ENCODE assay signal across 14 cellular contexts in genomic region chr5:148905541-148905940, GRCh38.
"Had no signal": no experiment of that assay in that cellular context is flagged by ENCODE, and none has a peak within 500 bp of the region (broad histone marks: within the 10 kb centered on the region; RNA-seq: fewer than 3 reads in every experiment).

No MANE protein-coding gene starts in this region.

- H3K36me3 Mint-ChIP-seq: naive thymus-derived CD4-positive, alpha-beta T cell had no signal

- H3K4me1 ChIP-seq: colonic mucosa had no signal

- H3K9me3 Mint-ChIP-seq: activated CD8-positive, alpha-beta T cell treated with anti-CD3 and anti-CD28 coated beads for 36 hours; naive thymus-derived CD4-positive, alpha-beta T cell had no signal

- ATAC-seq: activated CD8-positive, alpha-beta T cell treated with anti-CD3 and anti-CD28 coated beads for 36 hours; naive thymus-derived CD4-positive, alpha-beta T cell had no signal

- H3K36me3 ChIP-seq: ascending aorta, cardiac muscle cell, colonic mucosa, vagina had no signal

- H3K27ac Mint-ChIP-seq: activated CD8-positive, alpha-beta T cell treated with anti-CD3 and anti-CD28 coated beads for 36 hours; naive thymus-derived CD4-positive, alpha-beta T cell; progenitor cell of endocrine pancreas had no signal

- DNase-seq: activated CD8-positive, alpha-beta memory T cell treated with anti-CD3 and anti-CD28 coated beads, Interleukin-2, amount 50 U/mL, for 48 hours; activated CD8-positive, alpha-beta T cell treated with anti-CD3 and anti-CD28 coated beads for 36 hours; activated naive CD4-positive, alpha-beta T cell; colonic mucosa; midbrain; naive thymus-derived CD4-positive, alpha-beta T cell; nucleus accumbens; stimulated activated CD4-positive, alpha-beta T cell treated with anti-CD3 and anti-CD28 coated beads, Interleukin-2, amount 100 ng/mL, for 48 hours; stimulated activated naive CD4-positive, alpha-beta T cell treated with Interleukin-2 at 50 U/mL for 16 hours; T1000 had no signal

- H3K4me3 Mint-ChIP-seq: activated CD8-positive, alpha-beta T cell treated with anti-CD3 and anti-CD28 coated beads for 36 hours; naive thymus-derived CD4-positive, alpha-beta T cell had no signal

- H3K9me3 ChIP-seq: ascending aorta, colonic mucosa, vagina had no signal

- H3K4me3 ChIP-seq: ascending aorta, cardiac muscle cell, colonic mucosa, vagina had no signal

- H3K27me3 ChIP-seq: ascending aorta, cardiac muscle cell, colonic mucosa, vagina had no signal

- H3K27ac ChIP-seq: cardiac muscle cell, colonic mucosa had no signal
